ENCODE assay signal across 8 cellular contexts in genomic region chr6:31971993-31972708, GRCh38. TPM values are rescaled to one million over a fixed set of nuclear protein-coding genes. Genes with fewer than 3 reads are reported as not detected.
A peak's percentile ranks its signal among the peaks of the same experiment; 100 is the strongest.
DNase-seq lines count a peak whose midpoint lies in the region; ATAC-seq and TF ChIP-seq lines count a peak whose summit lies in the region.

Gene DXO (minus strand): TSS chr6:31972138. CDS start chr6:31971675, 463 bp downstream.

- H3K4me1 ChIP-seq in PC-9 (replicated peaks; ENCODE audit: insufficient read depth) (peaks cover 15% of the 10 kb centered on the region), mucosa of stomach (ENCODE audit: control insufficient read depth, insufficient read depth, low read length) (peaks cover 20% of the 10 kb centered on the region)

- TF ChIP-seq POLR2A in erythroblast (IDR thresholded peaks at IDR 0.05; ENCODE audit: low read length): peak; percentile 61

- peak within 1 kb of the TSS; percentile 100 for H3K27ac Mint-ChIP-seq in activated T-cell treated with anti-CD3 and anti-CD28 coated beads, Interleukin-2, amount 50 U/mL, for 24 hours

- intact Hi-C loops in PC-9 (cut with micrococcal nuclease; ENCODE audit: unreplicated experiment): loop anchor here (1.0 kb wide), 1 partner anchor 13 kb away; the partner anchor contains the start of gene SKIC2

- H2AFZ ChIP-seq in PC-9: peak within 1 kb of the TSS; percentile 82

- H3K4me3 ChIP-seq in Jurkat, Clone E6-1 (ENCODE audit: low read length): peak within 1 kb of the TSS; percentile 89
- H3K4me3 ChIP-seq in PC-9 (peak within 1 kb of the TSS; percentile 88), mucosa of stomach (ENCODE audit: low read length) (peak within 1 kb of the TSS; percentile 59)

- H3K27me3 Mint-ChIP-seq in activated T-cell treated with anti-CD3 and anti-CD28 coated beads, Interleukin-2, amount 50 U/mL, for 24 hours: no peaks in the 10 kb centered on the region

- H3K36me3 ChIP-seq in PC-9 (ENCODE audit: low read depth): 0 out of 2 replicates have a peak, but pooled peaks cover 4% of the 10 kb centered on the region
- H3K36me3 ChIP-seq in mucosa of stomach (ENCODE audit: control insufficient read depth, insufficient read depth, low read length): peaks cover 7% of the 10 kb centered on the region

- peak within 1 kb of the TSS; percentile 94 for H3K9ac ChIP-seq in mucosa of stomach (ENCODE audit: low read length)

- ATAC-seq in GM21619 (IDR thresholded peaks at IDR 0.05; ENCODE audit: unreplicated experiment): peak; percentile 79

- no peak for TF ChIP-seq CTCF in PC-9 (conservative IDR thresholded peaks at IDR 0.05)

- H3K9me3 ChIP-seq in PC-9 (ENCODE audit: insufficient read depth, low read depth): no peaks in the 10 kb centered on the region
- H3K9me3 ChIP-seq in mucosa of stomach (ENCODE audit: control insufficient read depth, low read length): no peaks in the 10 kb centered on the region

- H3K4me1 Mint-ChIP-seq in activated T-cell treated with anti-CD3 and anti-CD28 coated beads, Interleukin-2, amount 50 U/mL, for 24 hours (ENCODE audit: low read depth): peaks cover 50% of the 10 kb centered on the region

- H3K4me2 ChIP-seq in PC-9: peak within 1 kb of the TSS; percentile 92

- no peaks in the 10 kb centered on the region for H4K20me1 ChIP-seq in PC-9 (ENCODE audit: insufficient read depth)

- POLR2A ChIA-PET in PC-9 (lab: Charles Lee; ENCODE audit: unreplicated experiment): interaction anchor here (0.6 to 1.5 kb wide), 9 partner anchors 20 to 493 kb away, joined by 3 to 8 read pairs (median 6); partner anchors contain the start of genes CFB and EHMT2

- peak; percentile 96 for DNase-seq in DMS153 (lab: John Stamatoyannopoulos, UW)
- DNase-seq in Jurkat, Clone E6-1 (ENCODE audit: low read depth, low spot score): peak; percentile 98
- DNase-seq in PC-9: peak; percentile 90 to 95
- DNase-seq in activated T-cell treated with anti-CD3 and anti-CD28 coated beads, Interleukin-2, amount 50 U/mL, for 24 hours: peak; percentile 98
- peak; percentile 99 for DNase-seq in erythroblast (lab: John Stamatoyannopoulos, UW)
- peak; percentile 88 to 93 for DNase-seq in stimulated activated CD8-positive, alpha-beta memory T cell treated with anti-CD3 and anti-CD28 coated beads, Interleukin-7, amount 100 ng/mL, for 1 hour (ENCODE audit: low read depth in 2 of 2)

- CTCF ChIA-PET in PC-9 (lab: Charles Lee): no interaction called here

- H3K27me3 ChIP-seq in PC-9 (ENCODE audit: insufficient read depth, low read depth): no peaks in the 10 kb centered on the region
- no peaks in the 10 kb centered on the region for H3K27me3 ChIP-seq in mucosa of stomach (ENCODE audit: control insufficient read depth, insufficient read depth, low read length)

- no TSS peak for BruUV-seq in PC-9 (replicated peaks; lab: Mats Ljungman, UMichigan)

- H3K79me2 ChIP-seq in PC-9 (ENCODE audit: low read depth): peaks cover 44% of the 10 kb centered on the region

- H3K4me3 Mint-ChIP-seq in activated T-cell treated with anti-CD3 and anti-CD28 coated beads, Interleukin-2, amount 50 U/mL, for 24 hours: peak within 1 kb of the TSS; percentile 96

- peak within 1 kb of the TSS; percentile 86 for H3K27ac ChIP-seq in PC-9

- H3K9me3 Mint-ChIP-seq in activated T-cell treated with anti-CD3 and anti-CD28 coated beads, Interleukin-2, amount 50 U/mL, for 24 hours: no peaks in the 10 kb centered on the region

- H3F3A ChIP-seq in PC-9 (ENCODE audit: insufficient read depth, low read depth): peaks cover 15% of the 10 kb centered on the region

- H3K36me3 Mint-ChIP-seq in activated T-cell treated with anti-CD3 and anti-CD28 coated beads, Interleukin-2, amount 50 U/mL, for 24 hours (ENCODE audit: low read depth): peaks cover 79% of the 10 kb centered on the region

- no peaks in the 10 kb centered on the region for H3K9me2 ChIP-seq in PC-9 (ENCODE audit: insufficient read depth)

RNA-seq across cellular contexts. Expression of gene DXO, which starts in this region (rescaled TPM):
- 21.5 TPM for polyA plus RNA-seq in Jurkat, Clone E6-1 (2012; ENCODE audit: insufficient read depth, insufficient read length)
- total RNA-seq in PC-9 (2021): 24.5 and 36.0 TPM in 2 replicates

Comparison
In these comparisons a context has a peak if more than half of its experiments do, and no peak if none do; other contexts are left out.
1. Peak in every context shown above with its lines: DNase-seq, ATAC-seq, H3K4me3 ChIP-seq and H3K27ac ChIP-seq.